ENCODE assay signal across 8 cellular contexts in the genomic region with DNA sequence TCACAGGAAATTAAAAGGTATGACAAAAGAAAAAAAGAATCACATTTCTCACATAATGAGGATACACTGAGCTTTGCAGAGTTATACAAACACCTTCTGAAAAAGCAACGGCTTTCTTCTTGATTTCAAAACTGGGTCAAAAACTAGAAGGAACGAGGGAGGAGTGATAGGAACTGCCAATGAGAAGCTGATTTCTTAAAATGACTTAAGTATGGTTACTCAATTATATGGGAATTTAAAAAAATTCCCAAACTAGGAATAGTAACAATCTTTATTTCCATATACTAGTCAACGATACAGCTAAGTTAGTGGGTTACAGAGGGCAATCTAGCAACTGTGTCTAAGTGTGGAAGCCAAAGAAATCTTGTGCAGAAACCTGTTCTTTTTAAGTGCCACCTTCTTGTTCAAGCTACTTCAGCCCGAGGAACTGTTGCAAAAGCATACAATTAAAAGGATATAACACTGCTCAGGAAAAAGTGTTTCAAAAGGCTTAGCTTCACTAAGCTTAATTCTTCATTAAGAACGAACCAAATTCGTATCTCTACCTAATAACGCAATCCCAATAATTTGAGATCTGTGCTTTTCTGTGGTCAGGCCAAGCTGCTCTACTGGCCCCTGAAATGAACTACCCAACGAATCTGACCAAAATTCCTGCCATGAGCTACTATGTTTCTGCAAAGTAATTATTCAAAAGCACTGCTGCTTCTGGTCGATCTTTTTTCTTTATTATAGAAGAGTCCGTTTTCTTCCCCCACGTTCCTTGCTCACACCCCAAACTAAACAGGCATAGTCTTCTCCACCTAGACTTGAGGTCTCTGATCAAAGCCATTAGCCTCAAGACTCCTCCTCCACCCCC. TPM values are rescaled to one million over a fixed set of nuclear protein-coding genes. Genes with fewer than 3 reads are reported as not detected.
A peak's percentile ranks its signal among the peaks of the same experiment; 100 is the strongest.
DNase-seq lines count a peak whose midpoint lies in the region; ATAC-seq and TF ChIP-seq lines count a peak whose summit lies in the region.

No MANE protein-coding gene starts in this region.

- no peak overlapping the region for H3K27ac ChIP-seq in OCI-LY3 (ENCODE audit: low read length)

- CTCF ChIA-PET in GM10248 (lab: Yijun Ruan, JAX): interaction anchor here (0.7 to 2.1 kb wide), 5 partner anchors 18 to 125 kb away, joined by 3 to 13 read pairs (median 3); no protein-coding TSS in a partner anchor

- peaks cover 52% of the 10 kb centered on the region for H3K4me1 ChIP-seq in OCI-LY3 (ENCODE audit: low read length)

- peak overlapping the region; percentile 90 to 93 for H3K27ac Mint-ChIP-seq in effector memory CD8-positive, alpha-beta T cell
- H3K27ac Mint-ChIP-seq in osteocyte (ENCODE audit: unreplicated experiment): peak overlapping the region; percentile 90

- H3K4me2 ChIP-seq in OCI-LY3 (ENCODE audit: low read length): peak overlapping the region; percentile 93

- H3K4me3 Mint-ChIP-seq in effector memory CD8-positive, alpha-beta T cell: peak overlapping the region; percentile 93 to 98
- H3K4me3 Mint-ChIP-seq in osteocyte (ENCODE audit: unreplicated experiment): peak overlapping the region; percentile 93

- no peak overlapping the region for H2AFZ ChIP-seq in OCI-LY3 (ENCODE audit: low read depth, low read length)

- peaks cover 58 to 77% of the 10 kb centered on the region in 2 donors for H3K4me1 Mint-ChIP-seq in effector memory CD8-positive, alpha-beta T cell (ENCODE audit: low read depth in 2 of 2)
- H3K4me1 Mint-ChIP-seq in osteocyte (ENCODE audit: unreplicated experiment): peaks cover 73% of the 10 kb centered on the region

- H3K4me3 ChIP-seq in OCI-LY3 (ENCODE audit: low read length): peak overlapping the region; percentile 99

- ATAC-seq in effector memory CD8-positive, alpha-beta T cell (replicated peaks): no peak
- ATAC-seq in GM19023 (IDR thresholded peaks at IDR 0.05; ENCODE audit: unreplicated experiment): no peak
- ATAC-seq in GM19397 (IDR thresholded peaks at IDR 0.05; ENCODE audit: unreplicated experiment): no peak
- no peak for ATAC-seq in HG02798 (IDR thresholded peaks at IDR 0.05; ENCODE audit: poor library complexity, unreplicated experiment)

- H3K36me3 Mint-ChIP-seq in effector memory CD8-positive, alpha-beta T cell (ENCODE audit: insufficient read depth): peaks cover 12% of the 10 kb centered on the region
- no peaks in the 10 kb centered on the region for H3K36me3 Mint-ChIP-seq in osteocyte (ENCODE audit: unreplicated experiment)

- H4K20me1 ChIP-seq in OCI-LY3 (ENCODE audit: insufficient read depth, low read length): peaks cover 34% of the 10 kb centered on the region

- H3K27me3 Mint-ChIP-seq in effector memory CD8-positive, alpha-beta T cell: no peaks in the 10 kb centered on the region
- no peaks in the 10 kb centered on the region for H3K27me3 Mint-ChIP-seq in osteocyte (ENCODE audit: unreplicated experiment)

- TF ChIP-seq CTCF in GM10248 (IDR thresholded peaks at IDR 0.05; ENCODE audit: control extremely low read depth, extremely low read depth, low read depth, missing control alignments) (no peak), OCI-LY3 (IDR thresholded peaks at IDR 0.05; ENCODE audit: low read depth, low read length) (no peak), osteocyte (IDR thresholded peaks at IDR 0.05) (no peak)

- H3K27me3 ChIP-seq in OCI-LY3 (ENCODE audit: low read depth, low read length): no peaks in the 10 kb centered on the region

- no peaks in the 10 kb centered on the region for H3K36me3 ChIP-seq in OCI-LY3 (replicated peaks; ENCODE audit: low read depth, low read length)

- peak overlapping the region; percentile 96 for H3K9ac ChIP-seq in OCI-LY3 (ENCODE audit: low read length)

- H3K79me2 ChIP-seq in OCI-LY3 (ENCODE audit: low read length): peaks cover 77% of the 10 kb centered on the region

- H3K9me3 Mint-ChIP-seq in effector memory CD8-positive, alpha-beta T cell: no peaks in the 10 kb centered on the region
- H3K9me3 Mint-ChIP-seq in osteocyte (ENCODE audit: unreplicated experiment): no peaks in the 10 kb centered on the region

- DNase-seq in GM10248 (ENCODE audit: extremely low spot score) (peak; percentile 29), osteocyte (ENCODE audit: extremely low spot score, unreplicated experiment) (no peak), SK-N-DZ (ENCODE audit: low spot score) (no peak)
- no peak for DNase-seq in effector memory CD8-positive, alpha-beta T cell

- POLR2A ChIA-PET in GM10248 (lab: Yijun Ruan, JAX): no interaction called here

- H3K9me3 ChIP-seq in OCI-LY3 (ENCODE audit: insufficient read depth, low read length): no peaks in the 10 kb centered on the region

RNA-seq across cellular contexts. Expression of a gene that starts 1.9 kb away (rescaled TPM):
- total RNA-seq in osteocyte: 32.1 and 37.5 TPM in 2 replicates
- 12.1 and 15.3 TPM in 2 replicates for polyA plus RNA-seq in SK-N-DZ (2014; cell fraction: cytosol; rRNA removed)
- 20.8 and 31.6 TPM in 2 replicates for polyA plus RNA-seq in SK-N-DZ (2014; cell fraction: nucleus; rRNA removed)
